8 cellular contexts compared by ENCODE assay signal in the genomic region with DNA sequence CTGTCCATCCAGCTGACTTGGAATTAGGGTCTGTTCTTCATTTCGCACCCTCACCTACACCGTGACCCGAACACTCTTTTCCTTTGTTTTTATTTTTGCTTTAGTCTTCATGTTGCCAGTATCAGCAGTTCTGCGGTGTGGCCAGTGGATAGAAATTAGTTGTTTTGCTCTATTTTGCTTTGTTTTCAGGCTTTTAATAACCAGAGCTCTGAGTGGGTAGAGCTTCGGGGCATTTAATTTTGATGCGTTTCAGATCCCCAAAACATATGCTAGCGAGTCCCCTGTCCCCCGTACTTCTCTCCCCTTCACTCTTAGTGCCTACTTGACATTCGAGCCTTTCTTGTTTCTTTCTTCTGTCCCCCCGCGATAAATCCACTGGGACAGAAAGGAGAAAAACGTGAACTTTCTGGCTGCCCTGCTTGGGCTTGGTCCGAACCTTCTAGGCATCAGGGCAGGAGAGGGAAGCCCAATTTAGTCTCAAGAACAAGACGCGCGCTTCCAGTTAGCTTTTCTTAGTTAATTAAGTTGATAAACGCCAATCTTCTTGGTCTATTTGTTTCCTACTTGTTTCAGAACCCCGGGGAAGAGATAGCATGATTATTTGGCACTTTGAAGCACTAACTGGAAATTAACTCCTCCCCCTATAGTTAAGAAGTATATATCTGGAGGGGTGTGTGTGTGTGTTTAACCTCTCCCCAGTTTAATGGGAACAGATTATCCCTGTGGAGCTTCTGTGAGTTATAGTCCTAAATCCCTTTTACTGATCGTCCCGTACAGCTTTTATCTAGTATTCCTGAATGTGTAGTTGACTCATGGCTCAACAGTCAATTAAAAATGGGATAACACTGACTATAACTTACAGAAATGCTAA.
DNase-seq lines count a peak whose midpoint lies in the region; ATAC-seq lines count a peak whose summit lies in the region.

No MANE protein-coding gene starts in this region.

- H3K9ac ChIP-seq in muscle layer of colon (ENCODE audit: low read length): peak overlapping the region; percentile 83

- H3K27ac Mint-ChIP-seq in dendritic cell treated with granulocyte-macrophage colony-stimulating factor and Interleukin-4, amounts not matched to agents 40 ng/mL and 50 ng/mL, for 4 days: peak overlapping the region; percentile 99

- intact Hi-C loops in dendritic cell treated with granulocyte-macrophage colony-stimulating factor and Interleukin-4, amounts not matched to agents 40 ng/mL and 50 ng/mL, for 4 days (cut with micrococcal nuclease): loop anchor here (2.0 to 5.0 kb wide), 3 partner anchors 111 to 403 kb away; partner anchors contain the start of genes EDEM3, IVNS1ABP and RNF2

- no peaks in the 10 kb centered on the region for H3K27me3 ChIP-seq in muscle layer of colon (ENCODE audit: control insufficient read depth in 1 of 2, insufficient read depth in 2 of 2, low read length in 2 of 2)

- peak overlapping the region; percentile 93 for H3K27ac ChIP-seq in muscle layer of colon (ENCODE audit: low read depth, low read length)

- H3K36me3 ChIP-seq in muscle layer of colon (ENCODE audit: insufficient read depth, low read length): peaks cover 3% of the 10 kb centered on the region

- no peaks in the 10 kb centered on the region for H3K27me3 Mint-ChIP-seq in dendritic cell treated with granulocyte-macrophage colony-stimulating factor and Interleukin-4, amounts not matched to agents 40 ng/mL and 50 ng/mL, for 4 days

- peaks cover 30% of the 10 kb centered on the region for H3K36me3 Mint-ChIP-seq in dendritic cell treated with granulocyte-macrophage colony-stimulating factor and Interleukin-4, amounts not matched to agents 40 ng/mL and 50 ng/mL, for 4 days (ENCODE audit: low read depth)

- H3K4me1 Mint-ChIP-seq in dendritic cell treated with granulocyte-macrophage colony-stimulating factor and Interleukin-4, amounts not matched to agents 40 ng/mL and 50 ng/mL, for 4 days (ENCODE audit: low read depth): peaks cover 33% of the 10 kb centered on the region

- H3K4me3 Mint-ChIP-seq in dendritic cell treated with granulocyte-macrophage colony-stimulating factor and Interleukin-4, amounts not matched to agents 40 ng/mL and 50 ng/mL, for 4 days: peak overlapping the region; percentile 89

- no peaks in the 10 kb centered on the region for H3K9me3 Mint-ChIP-seq in dendritic cell treated with granulocyte-macrophage colony-stimulating factor and Interleukin-4, amounts not matched to agents 40 ng/mL and 50 ng/mL, for 4 days

- peak overlapping the region; percentile 76 to 96 for H3K4me3 ChIP-seq in muscle layer of colon (ENCODE audit: low read depth in 1 of 2, low read length in 2 of 2)

- H3K9me3 ChIP-seq in muscle layer of colon (ENCODE audit: low read length): no peaks in the 10 kb centered on the region

- ATAC-seq in GM18868 (IDR thresholded peaks at IDR 0.05; ENCODE audit: unreplicated experiment): no peak

- H3K4me1 ChIP-seq in muscle layer of colon (ENCODE audit: insufficient read depth, low read length): peaks cover 30% of the 10 kb centered on the region

- peak; percentile 59 for DNase-seq in activated CD8-positive, alpha-beta memory T cell treated with anti-CD3 and anti-CD28 coated beads for 24 hours
- no peak for DNase-seq in activated CD8-positive, alpha-beta memory T cell treated with anti-CD3 and anti-CD28 coated beads, Interleukin-2, amount 50 U/mL, for 4 hours
- DNase-seq in OCI-M1 (lab: John Stamatoyannopoulos, UW) (peak; percentile 59), GM19240 (ENCODE audit: insufficient read length, low spot score) (no peak), iPS-NIHi7 (ENCODE audit: extremely low spot score) (no peak)

Comparison
In these comparisons a context has a peak if more than half of its experiments do, and no peak if none do; other contexts are left out.
1. DNase-seq: peak in activated CD8-positive, alpha-beta memory T cell treated with anti-CD3 and anti-CD28 coated beads for 24 hours (single experiment) and OCI-M1 (single experiment); none in activated CD8-positive, alpha-beta memory T cell treated with anti-CD3 and anti-CD28 coated beads, Interleukin-2, amount 50 U/mL, for 4 hours (single experiment), GM19240 (single experiment) and iPS-NIHi7 (single experiment).